ENCODE assay signal across 1 cellular context in the genomic region with DNA sequence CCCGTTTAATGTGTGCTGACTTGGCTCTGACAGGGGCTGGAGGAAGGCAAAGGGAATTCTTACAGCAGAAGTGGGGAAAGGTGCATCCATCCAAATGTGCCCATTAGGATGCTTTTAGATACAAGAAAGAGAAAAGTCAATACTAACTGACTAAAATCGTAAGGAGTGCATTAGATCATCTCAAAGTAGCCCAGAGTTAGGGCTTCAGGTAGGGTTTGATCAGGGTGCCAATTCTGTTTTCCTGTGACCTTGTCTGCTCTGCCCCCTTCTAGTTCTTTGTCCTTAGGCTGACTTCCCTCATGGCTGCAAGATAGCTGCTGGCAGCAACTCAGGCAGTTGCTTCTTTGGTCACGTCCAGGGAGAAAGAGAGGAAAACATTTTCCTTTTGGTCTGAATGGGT.
TF ChIP-seq lines count a peak whose summit lies in the region.

No MANE protein-coding gene starts in this region.

TF ChIP-seq in H1, 55 proteins besides CTCF, POLR2A, EP300 and RAD21:
- peak; percentile 61; the same call in 1 of the 2 replicates for TF ChIP-seq KDM1A (IDR thresholded peaks at IDR 0.05; ENCODE audit: borderline replicate concordance, low read length)
- TF ChIP-seq SIX5 (IDR thresholded peaks at IDR 0.05; ENCODE audit: low read depth, low read length) = no peak
